10 cellular contexts compared by ENCODE assay signal in the genomic region with DNA sequence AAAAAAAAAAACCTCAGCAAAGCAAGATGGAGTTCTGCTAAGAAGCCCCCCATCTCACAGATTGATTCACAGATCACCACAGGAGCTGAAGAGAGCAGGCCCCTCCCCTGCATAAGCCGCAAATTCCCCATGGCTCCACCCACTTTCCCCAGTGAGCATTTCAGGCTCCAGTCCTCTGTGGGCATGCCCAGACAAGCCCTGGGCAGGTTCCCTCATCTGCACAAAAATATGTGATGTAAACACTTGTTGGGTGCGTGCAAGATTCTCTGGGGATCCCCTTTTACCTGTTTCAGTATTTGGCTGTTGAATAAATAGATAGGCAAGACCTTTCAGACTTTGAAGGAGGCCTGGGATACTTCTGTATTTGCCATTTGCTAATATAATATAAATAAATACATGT.
A peak's percentile ranks its signal among the peaks of the same experiment; 100 is the strongest.
DNase-seq lines count a peak whose midpoint lies in the region; ATAC-seq and TF ChIP-seq lines count a peak whose summit lies in the region.
"Had no signal": no experiment of that assay in that cellular context is flagged by ENCODE, and none has a peak within 500 bp of the region (broad histone marks: within the 10 kb centered on the region; RNA-seq: fewer than 3 reads in every experiment).

No MANE protein-coding gene starts in this region.

- no peaks in the 10 kb centered on the region for H3K27me3 ChIP-seq in HCT116 (ENCODE audit: insufficient read depth, low read length)
- H3K27me3 ChIP-seq in effector memory CD4-positive, alpha-beta T cell (replicated peaks; ENCODE audit: control insufficient read depth, insufficient read depth, low read length, poor library complexity, severe bottlenecking) = no peaks in the 10 kb centered on the region
- H3K27me3 ChIP-seq: neural progenitor cell had no signal

- H3K9me3 ChIP-seq in HCT116 (ENCODE audit: control insufficient read depth in 1 of 2, insufficient read depth in 1 of 2, low read depth in 1 of 2, low read length in 2 of 2) = no peaks in the 10 kb centered on the region
- no peaks in the 10 kb centered on the region for H3K9me3 ChIP-seq in effector memory CD4-positive, alpha-beta T cell (ENCODE audit: control insufficient read depth, low read length)

- H3K9me2 ChIP-seq in HCT116 (ENCODE audit: insufficient read depth) = no peaks in the 10 kb centered on the region

- H4K20me1 ChIP-seq in HCT116 (ENCODE audit: insufficient read depth) = no peaks in the 10 kb centered on the region

- H3K4me2 ChIP-seq in HCT116 (ENCODE audit: low read length) = peak overlapping the region; percentile 40
- H3K4me2 ChIP-seq: neural progenitor cell had no signal

- peaks cover 52 to 66% of the 10 kb centered on the region in 2 experiments for H3K4me1 ChIP-seq in HCT116 (ENCODE audit: control insufficient read depth in 1 of 2, insufficient read depth in 2 of 2, low read length in 2 of 2)
- no peaks in the 10 kb centered on the region for H3K4me1 ChIP-seq in effector memory CD4-positive, alpha-beta T cell (ENCODE audit: control insufficient read depth, insufficient read depth, low read length, poor library complexity, severe bottlenecking)

- H3K79me2 ChIP-seq in HCT116 (ENCODE audit: insufficient read depth, low read length) = no peaks in the 10 kb centered on the region

- CTCF ChIA-PET in HCT116 (lab: Charles Lee) = no interaction called here

- no TSS peak for BruUV-seq in HCT116 (replicated peaks; lab: Mats Ljungman, UMichigan)

- peak overlapping the region; percentile 89 for H3K27ac ChIP-seq in HCT116 (ENCODE audit: low read depth, low read length)
- H3K27ac ChIP-seq in effector memory CD4-positive, alpha-beta T cell (ENCODE audit: insufficient read depth, low read length, poor library complexity, severe bottlenecking) = no peak overlapping the region
- H3K27ac ChIP-seq: neural progenitor cell had no signal

- TF ChIP-seq RAD21 in HCT116 (IDR thresholded peaks at IDR 0.05; ENCODE audit: low read depth) = no peak; the same call in 1 of the 2 replicates

- no peak overlapping the region for H2AFZ ChIP-seq in HCT116 (ENCODE audit: low read depth, low read length, poor library complexity, severe bottlenecking)
- H2AFZ ChIP-seq: neural progenitor cell had no signal

- DNase-seq in HCT116 (ENCODE audit: low read depth, low spot score) (peak; percentile 45), iPS DF 4.7 (ENCODE audit: extremely low read depth, low spot score) (peak; percentile 5), RKO (ENCODE audit: low spot score) (no peak)
- peak; percentile 1 for DNase-seq in Jurkat, Clone E6-1 (ENCODE audit: low read depth, low spot score)
- DNase-seq in effector memory CD4-positive, alpha-beta T cell = no peak
- no peak for DNase-seq in effector CD8-positive, alpha-beta T cell (lab: John Stamatoyannopoulos, UW)
- DNase-seq: T-helper 9 cell had no signal

- no peaks in the 10 kb centered on the region for H3K36me3 ChIP-seq in HCT116 (ENCODE audit: control insufficient read depth in 1 of 2, insufficient read depth in 2 of 2, low read length in 2 of 2)
- H3K36me3 ChIP-seq in effector memory CD4-positive, alpha-beta T cell (ENCODE audit: control insufficient read depth, insufficient read depth, low read length) = no peaks in the 10 kb centered on the region
- H3K36me3 ChIP-seq: neural progenitor cell had no signal

- no peak for TF ChIP-seq POLR2A in HCT116 (IDR thresholded peaks at IDR 0.05; ENCODE audit: borderline replicate concordance, extremely low read depth, insufficient read depth, insufficient read length)

- ATAC-seq in GM18870 (IDR thresholded peaks at IDR 0.05; ENCODE audit: unreplicated experiment) (peak; percentile 81), HCT116 (peak; percentile 71)
- ATAC-seq: stimulated activated effector memory CD8-positive, alpha-beta T cell treated with anti-CD3 and anti-CD28 coated beads, Interleukin-12 subunit alpha, Interleukin-12 subunit beta, amount 100 ng/mL, for 72 hours had no signal

- peak overlapping the region; percentile 20 for H3K9ac ChIP-seq in HCT116 (ENCODE audit: low read length)
- H3K9ac ChIP-seq: neural progenitor cell had no signal

- POLR2A ChIA-PET in HCT116 (lab: Charles Lee) = interaction anchor here (0.6 to 0.7 kb wide), 2 partner anchors 185 to 477 kb away, joined by 3 read pairs; no protein-coding TSS in a partner anchor

- TF ChIP-seq CTCF in HCT116 (IDR thresholded peaks at IDR 0.05 in 2 of 3, conservative IDR thresholded peaks at IDR 0.05 in 1 of 3; ENCODE audit: borderline replicate concordance in 1 of 3, insufficient read depth in 1 of 3, low read depth in 2 of 3, low read length in 2 of 3) = no peak

- no peak overlapping the region for H3K4me3 ChIP-seq in HCT116 (replicated peaks in 1 of 2; ENCODE audit: low read depth in 1 of 2, low read length in 2 of 2)
- no peak overlapping the region for H3K4me3 ChIP-seq in Jurkat, Clone E6-1 (ENCODE audit: low read length)
- no peak overlapping the region for H3K4me3 ChIP-seq in effector memory CD4-positive, alpha-beta T cell (ENCODE audit: insufficient read depth, low read depth, low read length, poor library complexity, severe bottlenecking)
- H3K4me3 ChIP-seq: neural progenitor cell had no signal

- RAD21 ChIA-PET in HCT116 (lab: Charles Lee; ENCODE audit: low non-redundant PET in 1 of 2, low total read pairs in 2 of 2, uncharacterized antibody in 2 of 2, unreplicated experiment in 2 of 2) = no interaction called here

- intact Hi-C loops in HCT116 (cut with micrococcal nuclease) = loop anchor here (10.0 kb wide), 2 partner anchors 480 to 520 kb away; no protein-coding TSS in a partner anchor

TF ChIP-seq in HCT116, 20 proteins besides CTCF, POLR2A, EP300 and RAD21:
- TF ChIP-seq SP1 (IDR thresholded peaks at IDR 0.05; ENCODE audit: low read depth) (no peak), EZH2 (IDR thresholded peaks at IDR 0.05) (no peak), MAX (IDR thresholded peaks at IDR 0.05) (peak; percentile 31; the same call in 1 of the 2 replicates), CEBPB (IDR thresholded peaks at IDR 0.05; ENCODE audit: low read depth) (peak; percentile 51), FOSL1 (IDR thresholded peaks at IDR 0.05; ENCODE audit: low read depth) (no peak), JUND (IDR thresholded peaks at IDR 0.05) (no peak), ELF1 (IDR thresholded peaks at IDR 0.05; ENCODE audit: borderline replicate concordance, low read depth) (no peak), SRF (IDR thresholded peaks at IDR 0.05; ENCODE audit: low read depth) (no peak), POLR2AphosphoS5 (IDR thresholded peaks at IDR 0.05; ENCODE audit: low read depth, low read length) (peak; percentile 36; the same call in 1 of the 2 replicates), EGR1 (IDR thresholded peaks at IDR 0.05; ENCODE audit: low read depth) (no peak), ZBTB33 (IDR thresholded peaks at IDR 0.05; ENCODE audit: extremely low read depth, insufficient replicate concordance, low read length) (no peak), EZH2phosphoT487 (IDR thresholded peaks at IDR 0.05; ENCODE audit: borderline replicate concordance) (no peak), CBX3 (IDR thresholded peaks at IDR 0.05; ENCODE audit: low read depth) (no peak)

Comparison
In these comparisons a context has a peak if more than half of its experiments do, and no peak if none do; other contexts are left out.
1. DNase-seq: peak in HCT116 (single experiment), Jurkat, Clone E6-1 (single experiment) and iPS DF 4.7 (single experiment); none in effector memory CD4-positive, alpha-beta T cell (0 of 3), RKO (single experiment) and effector CD8-positive, alpha-beta T cell (single experiment).